ENCODE assay signal across 1 cellular context in the genomic region with DNA sequence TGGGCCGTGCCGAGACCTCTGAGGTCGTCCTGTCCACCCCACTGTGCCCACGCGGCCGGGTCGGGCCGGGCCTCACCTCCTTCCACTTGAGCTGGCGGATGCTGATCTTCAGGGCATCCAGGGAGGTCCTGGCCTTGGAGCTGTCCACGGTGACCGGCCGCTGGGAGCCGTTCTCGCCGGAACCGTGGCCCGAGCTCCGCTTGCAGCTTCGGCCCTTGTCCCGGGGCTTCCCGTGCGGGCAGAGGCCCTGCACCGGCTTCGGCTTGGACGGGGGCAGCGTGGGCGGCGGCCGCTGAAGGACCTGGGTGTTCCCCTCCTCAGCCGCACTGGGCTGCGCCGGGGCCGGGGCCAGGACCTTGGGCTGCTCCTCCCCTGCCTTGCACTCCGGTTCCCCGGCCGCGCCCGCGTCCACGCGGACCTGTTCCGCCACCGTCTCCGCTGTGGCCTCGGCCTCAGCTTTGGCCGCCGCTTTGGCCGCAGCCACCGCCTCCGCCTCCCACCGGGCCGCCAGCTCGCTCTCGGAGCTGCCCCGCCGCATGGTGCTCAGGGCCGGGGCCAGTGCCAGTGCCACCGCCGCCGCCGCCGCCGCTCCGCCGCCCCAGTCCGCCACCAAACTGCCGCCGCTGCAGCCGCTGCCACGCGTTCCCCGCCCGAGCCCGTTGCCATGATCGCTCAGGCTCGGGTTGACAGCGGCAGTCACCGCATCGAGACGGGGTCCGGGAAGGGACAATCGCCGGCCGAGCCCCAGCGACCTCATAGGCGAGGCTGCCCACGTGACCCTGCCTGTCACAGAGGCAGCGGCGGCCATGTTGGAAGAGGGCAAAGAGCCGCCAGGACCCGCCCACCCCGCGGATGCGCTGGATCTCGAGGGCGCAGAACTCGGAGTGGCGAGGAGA.
TF ChIP-seq lines count a peak whose summit lies in the region.

A gene with protein sequence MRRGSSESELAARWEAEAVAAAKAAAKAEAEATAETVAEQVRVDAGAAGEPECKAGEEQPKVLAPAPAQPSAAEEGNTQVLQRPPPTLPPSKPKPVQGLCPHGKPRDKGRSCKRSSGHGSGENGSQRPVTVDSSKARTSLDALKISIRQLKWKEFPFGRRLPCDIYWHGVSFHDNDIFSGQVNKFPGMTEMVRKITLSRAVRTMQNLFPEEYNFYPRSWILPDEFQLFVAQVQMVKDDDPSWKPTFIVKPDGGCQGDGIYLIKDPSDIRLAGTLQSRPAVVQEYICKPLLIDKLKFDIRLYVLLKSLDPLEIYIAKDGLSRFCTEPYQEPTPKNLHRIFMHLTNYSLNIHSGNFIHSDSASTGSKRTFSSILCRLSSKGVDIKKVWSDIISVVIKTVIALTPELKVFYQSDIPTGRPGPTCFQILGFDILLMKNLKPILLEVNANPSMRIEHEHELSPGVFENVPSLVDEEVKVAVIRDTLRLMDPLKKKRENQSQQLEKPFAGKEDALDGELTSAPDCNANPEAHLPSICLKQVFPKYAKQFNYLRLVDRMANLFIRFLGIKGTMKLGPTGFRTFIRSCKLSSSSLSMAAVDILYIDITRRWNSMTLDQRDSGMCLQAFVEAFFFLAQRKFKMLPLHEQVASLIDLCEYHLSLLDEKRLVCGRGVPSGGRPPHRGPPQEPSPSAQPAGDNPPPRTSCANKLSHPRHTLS (minus strand): TSS at position 698 of the 896 bp plus-strand sequence. CDS start 160 bp downstream, at position 538.

TF ChIP-seq in K562, 482 proteins besides CTCF, POLR2A, EP300 and RAD21 (continued from another document and continues in another):
- TF ChIP-seq, protein P1, sequence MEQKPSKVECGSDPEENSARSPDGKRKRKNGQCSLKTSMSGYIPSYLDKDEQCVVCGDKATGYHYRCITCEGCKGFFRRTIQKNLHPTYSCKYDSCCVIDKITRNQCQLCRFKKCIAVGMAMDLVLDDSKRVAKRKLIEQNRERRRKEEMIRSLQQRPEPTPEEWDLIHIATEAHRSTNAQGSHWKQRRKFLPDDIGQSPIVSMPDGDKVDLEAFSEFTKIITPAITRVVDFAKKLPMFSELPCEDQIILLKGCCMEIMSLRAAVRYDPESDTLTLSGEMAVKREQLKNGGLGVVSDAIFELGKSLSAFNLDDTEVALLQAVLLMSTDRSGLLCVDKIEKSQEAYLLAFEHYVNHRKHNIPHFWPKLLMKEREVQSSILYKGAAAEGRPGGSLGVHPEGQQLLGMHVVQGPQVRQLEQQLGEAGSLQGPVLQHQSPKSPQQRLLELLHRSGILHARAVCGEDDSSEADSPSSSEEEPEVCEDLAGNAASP (IDR thresholded peaks at IDR 0.05): no peak
- TF ChIP-seq PCBP2 (IDR thresholded peaks at IDR 0.05; ENCODE audit: low read depth, low read length, poor library complexity, severe bottlenecking) (no peak), ZNF785 (CRISPR knock-in tag; IDR thresholded peaks at IDR 0.05) (no peak), ETV1 (tag; conservative IDR thresholded peaks at IDR 0.05; ENCODE audit: low read depth) (no peak), ASH1L (IDR thresholded peaks at IDR 0.05; ENCODE audit: borderline replicate concordance, low read depth, partially characterized antibody) (no peak), ESRRA (IDR thresholded peaks at IDR 0.05; ENCODE audit: borderline replicate concordance, low read depth) (peak; percentile 60; the same call in 1 of the 2 replicates), MTA1 (IDR thresholded peaks at IDR 0.05; ENCODE audit: borderline replicate concordance) (no peak), ZZZ3 (IDR thresholded peaks at IDR 0.05) (no peak), ZNF444 (CRISPR knock-in tag; IDR thresholded peaks at IDR 0.05) (no peak), OTX1 (CRISPR knock-in tag; IDR thresholded peaks at IDR 0.05) (no peak), HMGN3 (IDR thresholded peaks at IDR 0.05; ENCODE audit: borderline replicate concordance, extremely low read depth, insufficient read length, low read depth, low read length) (no peak), RFX7 (CRISPR knock-in tag; IDR thresholded peaks at IDR 0.05) (no peak), NONO (IDR thresholded peaks at IDR 0.05; ENCODE audit: low read depth in 2 of 2, low read length in 1 of 2) (peak; percentile 66 to 73; a peak in 2 of 4 replicates), BCL6 (CRISPR knock-in tag; IDR thresholded peaks at IDR 0.05) (no peak), NEUROD1 (IDR thresholded peaks at IDR 0.05; ENCODE audit: borderline replicate concordance, low read depth, low read length, partially characterized antibody) (peak; percentile 86)
- TF ChIP-seq, protein P2, sequence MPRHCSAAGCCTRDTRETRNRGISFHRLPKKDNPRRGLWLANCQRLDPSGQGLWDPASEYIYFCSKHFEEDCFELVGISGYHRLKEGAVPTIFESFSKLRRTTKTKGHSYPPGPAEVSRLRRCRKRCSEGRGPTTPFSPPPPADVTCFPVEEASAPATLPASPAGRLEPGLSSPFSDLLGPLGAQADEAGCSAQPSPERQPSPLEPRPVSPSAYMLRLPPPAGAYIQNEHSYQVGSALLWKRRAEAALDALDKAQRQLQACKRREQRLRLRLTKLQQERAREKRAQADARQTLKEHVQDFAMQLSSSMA (CRISPR knock-in tag; IDR thresholded peaks at IDR 0.05): no peak
- TF ChIP-seq, protein P3, sequence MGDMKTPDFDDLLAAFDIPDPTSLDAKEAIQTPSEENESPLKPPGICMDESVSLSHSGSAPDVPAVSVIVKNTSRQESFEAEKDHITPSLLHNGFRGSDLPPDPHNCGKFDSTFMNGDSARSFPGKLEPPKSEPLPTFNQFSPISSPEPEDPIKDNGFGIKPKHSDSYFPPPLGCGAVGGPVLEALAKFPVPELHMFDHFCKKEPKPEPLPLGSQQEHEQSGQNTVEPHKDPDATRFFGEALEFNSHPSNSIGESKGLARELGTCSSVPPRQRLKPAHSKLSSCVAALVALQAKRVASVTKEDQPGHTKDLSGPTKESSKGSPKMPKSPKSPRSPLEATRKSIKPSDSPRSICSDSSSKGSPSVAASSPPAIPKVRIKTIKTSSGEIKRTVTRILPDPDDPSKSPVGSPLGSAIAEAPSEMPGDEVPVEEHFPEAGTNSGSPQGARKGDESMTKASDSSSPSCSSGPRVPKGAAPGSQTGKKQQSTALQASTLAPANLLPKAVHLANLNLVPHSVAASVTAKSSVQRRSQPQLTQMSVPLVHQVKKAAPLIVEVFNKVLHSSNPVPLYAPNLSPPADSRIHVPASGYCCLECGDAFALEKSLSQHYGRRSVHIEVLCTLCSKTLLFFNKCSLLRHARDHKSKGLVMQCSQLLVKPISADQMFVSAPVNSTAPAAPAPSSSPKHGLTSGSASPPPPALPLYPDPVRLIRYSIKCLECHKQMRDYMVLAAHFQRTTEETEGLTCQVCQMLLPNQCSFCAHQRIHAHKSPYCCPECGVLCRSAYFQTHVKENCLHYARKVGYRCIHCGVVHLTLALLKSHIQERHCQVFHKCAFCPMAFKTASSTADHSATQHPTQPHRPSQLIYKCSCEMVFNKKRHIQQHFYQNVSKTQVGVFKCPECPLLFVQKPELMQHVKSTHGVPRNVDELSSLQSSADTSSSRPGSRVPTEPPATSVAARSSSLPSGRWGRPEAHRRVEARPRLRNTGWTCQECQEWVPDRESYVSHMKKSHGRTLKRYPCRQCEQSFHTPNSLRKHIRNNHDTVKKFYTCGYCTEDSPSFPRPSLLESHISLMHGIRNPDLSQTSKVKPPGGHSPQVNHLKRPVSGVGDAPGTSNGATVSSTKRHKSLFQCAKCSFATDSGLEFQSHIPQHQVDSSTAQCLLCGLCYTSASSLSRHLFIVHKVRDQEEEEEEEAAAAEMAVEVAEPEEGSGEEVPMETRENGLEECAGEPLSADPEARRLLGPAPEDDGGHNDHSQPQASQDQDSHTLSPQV (IDR thresholded peaks at IDR 0.05): peak; percentile 52; the same call in 1 of the 2 replicates
- TF ChIP-seq, protein P4, sequence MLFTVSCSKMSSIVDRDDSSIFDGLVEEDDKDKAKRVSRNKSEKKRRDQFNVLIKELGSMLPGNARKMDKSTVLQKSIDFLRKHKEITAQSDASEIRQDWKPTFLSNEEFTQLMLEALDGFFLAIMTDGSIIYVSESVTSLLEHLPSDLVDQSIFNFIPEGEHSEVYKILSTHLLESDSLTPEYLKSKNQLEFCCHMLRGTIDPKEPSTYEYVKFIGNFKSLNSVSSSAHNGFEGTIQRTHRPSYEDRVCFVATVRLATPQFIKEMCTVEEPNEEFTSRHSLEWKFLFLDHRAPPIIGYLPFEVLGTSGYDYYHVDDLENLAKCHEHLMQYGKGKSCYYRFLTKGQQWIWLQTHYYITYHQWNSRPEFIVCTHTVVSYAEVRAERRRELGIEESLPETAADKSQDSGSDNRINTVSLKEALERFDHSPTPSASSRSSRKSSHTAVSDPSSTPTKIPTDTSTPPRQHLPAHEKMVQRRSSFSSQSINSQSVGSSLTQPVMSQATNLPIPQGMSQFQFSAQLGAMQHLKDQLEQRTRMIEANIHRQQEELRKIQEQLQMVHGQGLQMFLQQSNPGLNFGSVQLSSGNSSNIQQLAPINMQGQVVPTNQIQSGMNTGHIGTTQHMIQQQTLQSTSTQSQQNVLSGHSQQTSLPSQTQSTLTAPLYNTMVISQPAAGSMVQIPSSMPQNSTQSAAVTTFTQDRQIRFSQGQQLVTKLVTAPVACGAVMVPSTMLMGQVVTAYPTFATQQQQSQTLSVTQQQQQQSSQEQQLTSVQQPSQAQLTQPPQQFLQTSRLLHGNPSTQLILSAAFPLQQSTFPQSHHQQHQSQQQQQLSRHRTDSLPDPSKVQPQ (CRISPR knock-in tag; IDR thresholded peaks at IDR 0.05; ENCODE audit: borderline replicate concordance): no peak
- TF ChIP-seq, protein P5, sequence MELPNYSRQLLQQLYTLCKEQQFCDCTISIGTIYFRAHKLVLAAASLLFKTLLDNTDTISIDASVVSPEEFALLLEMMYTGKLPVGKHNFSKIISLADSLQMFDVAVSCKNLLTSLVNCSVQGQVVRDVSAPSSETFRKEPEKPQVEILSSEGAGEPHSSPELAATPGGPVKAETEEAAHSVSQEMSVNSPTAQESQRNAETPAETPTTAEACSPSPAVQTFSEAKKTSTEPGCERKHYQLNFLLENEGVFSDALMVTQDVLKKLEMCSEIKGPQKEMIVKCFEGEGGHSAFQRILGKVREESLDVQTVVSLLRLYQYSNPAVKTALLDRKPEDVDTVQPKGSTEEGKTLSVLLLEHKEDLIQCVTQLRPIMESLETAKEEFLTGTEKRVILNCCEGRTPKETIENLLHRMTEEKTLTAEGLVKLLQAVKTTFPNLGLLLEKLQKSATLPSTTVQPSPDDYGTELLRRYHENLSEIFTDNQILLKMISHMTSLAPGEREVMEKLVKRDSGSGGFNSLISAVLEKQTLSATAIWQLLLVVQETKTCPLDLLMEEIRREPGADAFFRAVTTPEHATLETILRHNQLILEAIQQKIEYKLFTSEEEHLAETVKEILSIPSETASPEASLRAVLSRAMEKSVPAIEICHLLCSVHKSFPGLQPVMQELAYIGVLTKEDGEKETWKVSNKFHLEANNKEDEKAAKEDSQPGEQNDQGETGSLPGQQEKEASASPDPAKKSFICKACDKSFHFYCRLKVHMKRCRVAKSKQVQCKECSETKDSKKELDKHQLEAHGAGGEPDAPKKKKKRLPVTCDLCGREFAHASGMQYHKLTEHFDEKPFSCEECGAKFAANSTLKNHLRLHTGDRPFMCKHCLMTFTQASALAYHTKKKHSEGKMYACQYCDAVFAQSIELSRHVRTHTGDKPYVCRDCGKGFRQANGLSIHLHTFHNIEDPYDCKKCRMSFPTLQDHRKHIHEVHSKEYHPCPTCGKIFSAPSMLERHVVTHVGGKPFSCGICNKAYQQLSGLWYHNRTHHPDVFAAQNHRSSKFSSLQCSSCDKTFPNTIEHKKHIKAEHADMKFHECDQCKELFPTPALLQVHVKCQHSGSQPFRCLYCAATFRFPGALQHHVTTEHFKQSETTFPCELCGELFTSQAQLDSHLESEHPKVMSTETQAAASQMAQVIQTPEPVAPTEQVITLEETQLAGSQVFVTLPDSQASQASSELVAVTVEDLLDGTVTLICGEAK (IDR thresholded peaks at IDR 0.05): 0 out of 2 replicates have a peak, but pooled peaks have one; percentile 12
- TF ChIP-seq, protein P5 (CRISPR knock-in tag; IDR thresholded peaks at IDR 0.05): no peak
- TF ChIP-seq, protein P6, sequence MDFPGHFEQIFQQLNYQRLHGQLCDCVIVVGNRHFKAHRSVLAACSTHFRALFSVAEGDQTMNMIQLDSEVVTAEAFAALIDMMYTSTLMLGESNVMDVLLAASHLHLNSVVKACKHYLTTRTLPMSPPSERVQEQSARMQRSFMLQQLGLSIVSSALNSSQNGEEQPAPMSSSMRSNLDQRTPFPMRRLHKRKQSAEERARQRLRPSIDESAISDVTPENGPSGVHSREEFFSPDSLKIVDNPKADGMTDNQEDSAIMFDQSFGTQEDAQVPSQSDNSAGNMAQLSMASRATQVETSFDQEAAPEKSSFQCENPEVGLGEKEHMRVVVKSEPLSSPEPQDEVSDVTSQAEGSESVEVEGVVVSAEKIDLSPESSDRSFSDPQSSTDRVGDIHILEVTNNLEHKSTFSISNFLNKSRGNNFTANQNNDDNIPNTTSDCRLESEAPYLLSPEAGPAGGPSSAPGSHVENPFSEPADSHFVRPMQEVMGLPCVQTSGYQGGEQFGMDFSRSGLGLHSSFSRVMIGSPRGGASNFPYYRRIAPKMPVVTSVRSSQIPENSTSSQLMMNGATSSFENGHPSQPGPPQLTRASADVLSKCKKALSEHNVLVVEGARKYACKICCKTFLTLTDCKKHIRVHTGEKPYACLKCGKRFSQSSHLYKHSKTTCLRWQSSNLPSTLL (IDR thresholded peaks at IDR 0.05): no peak
